ENCODE assay signal across 10 cellular contexts in the genomic region with DNA sequence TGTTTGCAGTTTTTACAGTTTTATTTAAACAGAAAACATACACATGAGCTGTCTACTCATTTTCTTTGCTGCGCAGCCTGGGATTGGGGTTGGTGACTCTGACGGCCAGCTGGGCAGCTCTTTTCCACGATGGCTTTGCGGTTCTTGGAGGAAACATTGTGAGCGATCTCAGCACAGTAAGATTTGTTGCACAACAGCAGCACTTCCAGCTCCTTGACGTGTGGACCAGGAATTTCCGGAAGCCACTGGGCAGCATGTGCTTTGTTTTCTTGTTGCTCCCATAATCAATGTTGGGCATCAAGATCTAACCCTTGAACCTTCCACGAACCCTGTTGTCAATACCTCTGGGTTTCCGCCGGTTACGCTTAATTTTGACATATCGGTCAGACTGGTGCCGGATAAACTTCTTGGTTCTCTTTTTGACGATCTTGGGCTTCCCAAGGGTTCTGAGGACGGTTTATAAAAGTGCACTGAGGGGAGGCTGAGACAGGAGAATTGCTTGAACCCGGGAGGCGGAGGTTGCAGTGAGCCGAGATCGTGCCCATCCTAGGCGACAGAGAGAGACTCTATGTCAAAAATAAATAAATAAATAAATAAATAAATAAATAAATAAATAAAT. TPM values are rescaled to one million over a fixed set of nuclear protein-coding genes. Genes with fewer than 3 reads are reported as not detected.
DNase-seq lines count a peak whose midpoint lies in the region; ATAC-seq, FAIRE-seq and TF ChIP-seq lines count a peak whose summit lies in the region.
"Had no signal": no experiment of that assay in that cellular context is flagged by ENCODE, and none has a peak within 500 bp of the region (broad histone marks: within the 10 kb centered on the region; RNA-seq: fewer than 3 reads in every experiment).

No MANE protein-coding gene starts in this region.

- ATAC-seq in HG02763 (IDR thresholded peaks at IDR 0.05; ENCODE audit: unreplicated experiment) (no peak), GM18861 (IDR thresholded peaks at IDR 0.05; ENCODE audit: unreplicated experiment) (no peak), HG02610 (IDR thresholded peaks at IDR 0.05; ENCODE audit: unreplicated experiment) (no peak)

- H3K36me3 Mint-ChIP-seq in IgD-negative memory B cell (no peaks in the 10 kb centered on the region), osteocyte (ENCODE audit: unreplicated experiment) (no peaks in the 10 kb centered on the region)

- peak overlapping the region; percentile 48 to 70 (median 54) for H3K4me3 Mint-ChIP-seq in IgD-negative memory B cell
- peak overlapping the region; percentile 6 for H3K4me3 Mint-ChIP-seq in osteocyte (ENCODE audit: unreplicated experiment)

- no peak for TF ChIP-seq POLR2A in GM12892 (IDR thresholded peaks at IDR 0.05; ENCODE audit: low read depth, low read length)

- peak; percentile 12 for DNase-seq in Daoy (ENCODE audit: low read depth)
- peak; percentile 37 for DNase-seq in dermis blood vessel endothelial cell
- no peak for DNase-seq in osteocyte (ENCODE audit: extremely low spot score, unreplicated experiment)
- no peak for DNase-seq in GM12892 (ENCODE audit: insufficient read length)
- DNase-seq: NCI-H2081 treated with DMSO at 0.1 percent for 48 hours had no signal

- H3K27me3 Mint-ChIP-seq in IgD-negative memory B cell (peaks cover 9% of the 10 kb centered on the region), osteocyte (ENCODE audit: unreplicated experiment) (peaks cover 3% of the 10 kb centered on the region)

- H3K9me3 Mint-ChIP-seq in IgD-negative memory B cell (no peaks in the 10 kb centered on the region), osteocyte (ENCODE audit: unreplicated experiment) (no peaks in the 10 kb centered on the region)

- peaks cover 0 to 4% (median 3%) of the 10 kb centered on the region in 3 donors for H3K4me1 Mint-ChIP-seq in IgD-negative memory B cell
- peaks cover 5% of the 10 kb centered on the region for H3K4me1 Mint-ChIP-seq in osteocyte (ENCODE audit: unreplicated experiment)

- FAIRE-seq in GM12892 (lab: Jason Lieb, UNC): no peak

- TF ChIP-seq CTCF in osteocyte (IDR thresholded peaks at IDR 0.05): no peak

- H3K27ac Mint-ChIP-seq in IgD-negative memory B cell: no peak overlapping the region
- no peak overlapping the region for H3K27ac Mint-ChIP-seq in osteocyte (ENCODE audit: unreplicated experiment)

RNA-seq across cellular contexts. Expression of a gene that starts 21.8 kb away (rescaled TPM):
- 7.0 and 28.0 TPM in 2 replicates for total RNA-seq in Daoy (2014; rRNA removed; shearing (Covaris generic))
- 88.9 TPM for polyA plus RNA-seq in IgD-negative memory B cell
- 11.6 and 16.4 TPM in 2 replicates for total RNA-seq in dermis blood vessel endothelial cell
- 16.2 and 16.4 TPM in 2 replicates for total RNA-seq in osteocyte
- polyA plus RNA-seq in GM12892 (2012; ENCODE audit: missing spikeins): 73.9 TPM

RNA-seq across cellular contexts. Expression of a gene that starts 37.8 kb away (rescaled TPM):
- total RNA-seq in Daoy (2014; rRNA removed; shearing (Covaris generic)): 0.51 and 4.7 TPM in 2 replicates
- 2.6 TPM for polyA plus RNA-seq in IgD-negative memory B cell
- total RNA-seq in dermis blood vessel endothelial cell: 3.4 and 10.9 TPM in 2 replicates
- 0.89 and 1.0 TPM in 2 replicates for total RNA-seq in osteocyte
- 4.0 TPM for polyA plus RNA-seq in GM12892 (2012; ENCODE audit: missing spikeins)
- total RNA-seq: myocyte had no signal

RNA-seq across cellular contexts. Expression of a gene that starts 51.5 kb away (rescaled TPM):
- 132 and 146 TPM in 2 replicates for total RNA-seq in Daoy (2014; rRNA removed; shearing (Covaris generic))
- polyA plus RNA-seq in IgD-negative memory B cell: 51.8 TPM
- total RNA-seq in dermis blood vessel endothelial cell (115 and 124 TPM in 2 replicates), osteocyte (67.3 and 72.2 TPM in 2 replicates)
- polyA plus RNA-seq in GM12892 (2012; ENCODE audit: missing spikeins): 67.1 TPM

RNA-seq across cellular contexts. Expression of a gene that starts 53.8 kb away (rescaled TPM):
- 69.3 and 118 TPM in 2 replicates for total RNA-seq in Daoy (2014; rRNA removed; shearing (Covaris generic))
- 20.2 TPM for polyA plus RNA-seq in IgD-negative memory B cell
- total RNA-seq in dermis blood vessel endothelial cell (46.1 and 61.5 TPM in 2 replicates), osteocyte (138 and 144 TPM in 2 replicates)
- 89.4 TPM for polyA plus RNA-seq in GM12892 (2012; ENCODE audit: missing spikeins)

Comparison
In these comparisons a context has a peak if more than half of its experiments do, and no peak if none do; other contexts are left out.
1. DNase-seq: peak in Daoy (single experiment) and dermis blood vessel endothelial cell (single experiment); none in osteocyte (single experiment) and GM12892 (single experiment).